ENCODE assay signal across 34 cellular contexts in the genomic region with DNA sequence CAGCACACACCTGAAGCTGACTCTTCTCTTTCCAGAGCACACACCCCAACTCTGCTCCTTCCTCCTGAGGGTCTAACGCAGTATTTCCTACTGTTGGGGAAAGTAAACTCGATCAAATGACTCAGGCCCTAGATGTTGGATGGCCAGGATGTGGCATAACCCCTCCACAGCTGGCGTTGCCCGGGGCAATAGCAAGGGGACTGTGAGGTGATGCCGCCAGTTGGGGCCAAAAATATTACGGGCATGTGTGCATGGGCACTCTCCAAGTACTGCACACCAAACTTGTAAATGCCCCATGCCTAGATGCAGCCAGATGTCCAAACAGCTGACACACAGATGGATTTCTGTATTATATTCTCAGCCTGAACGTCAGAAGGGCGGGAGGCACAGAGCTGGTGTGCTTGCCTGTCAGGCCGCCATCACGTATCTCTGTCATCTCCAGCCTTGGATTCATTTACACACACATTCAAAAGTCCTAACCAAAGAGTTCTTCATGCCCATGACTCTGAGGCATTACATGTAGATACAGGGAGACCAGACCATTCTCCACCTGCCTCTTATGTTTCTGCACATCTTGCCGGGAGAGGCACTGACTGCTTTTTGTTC.
"Had no signal": no experiment of that assay in that cellular context is flagged by ENCODE, and none has a peak within 500 bp of the region (broad histone marks: within the 10 kb centered on the region; RNA-seq: fewer than 3 reads in every experiment).

No MANE protein-coding gene starts in this region.

- H3K27me3 Mint-ChIP-seq: activated B cell treated with CpG ODN at 0.5 μM for 24 hours; activated CD4-positive, alpha-beta memory T cell treated with anti-CD3 and anti-CD28 coated beads, Interleukin-2, amount 10 ng/mL, durations not matched to agents 7 days and 5 days; activated naive CD4-positive, alpha-beta T cell treated with anti-CD3 and anti-CD28 coated beads, Interleukin-2, amount 10 ng/mL, durations not matched to agents 7 days and 5 days; activated naive CD8-positive, alpha-beta T cell treated with anti-CD3 and anti-CD28 coated beads, Interleukin-2, amount 10 ng/mL, durations not matched to agents 7 days and 5 days; activated T-cell treated with anti-CD3 and anti-CD28 coated beads, Interleukin-2, amount 50 U/mL, for 24 hours; brain; T-helper 17 cell had no signal

- H3K79me2 ChIP-seq: hepatocyte had no signal

- H2AFZ ChIP-seq: hepatocyte had no signal

- H3K27ac ChIP-seq: ascending aorta, breast epithelium, cardiac muscle cell, colonic mucosa, dorsolateral prefrontal cortex, gastrocnemius medialis, heart left ventricle, hepatocyte, WERI-Rb-1 had no signal

- H3K9me3 Mint-ChIP-seq: activated B cell treated with CpG ODN at 0.5 μM for 24 hours; activated CD4-positive, alpha-beta memory T cell treated with anti-CD3 and anti-CD28 coated beads, Interleukin-2, amount 10 ng/mL, durations not matched to agents 7 days and 5 days; activated naive CD4-positive, alpha-beta T cell treated with anti-CD3 and anti-CD28 coated beads, Interleukin-2, amount 10 ng/mL, durations not matched to agents 7 days and 5 days; activated naive CD4-positive, alpha-beta T cell treated with anti-CD3 and anti-CD28 coated beads, Interleukin-2, amount 50 U/mL, for 72 hours; activated naive CD8-positive, alpha-beta T cell treated with anti-CD3 and anti-CD28 coated beads, Interleukin-2, amount 10 ng/mL, durations not matched to agents 7 days and 5 days; activated T-cell treated with anti-CD3 and anti-CD28 coated beads, Interleukin-2, amount 50 U/mL, for 24 hours; activated T-cell treated with anti-CD3 and anti-CD28 coated beads, Interleukin-2, amount 50 U/mL, for 72 hours; brain; endodermal cell; T-helper 2 cell treated with Interferon-gamma antibody and Interleukin-4, amounts not matched to agents 5 μg/mL and 100 μg/mL, for 36 hours had no signal

- H3K36me3 ChIP-seq: ascending aorta, breast epithelium, cardiac muscle cell, colonic mucosa, gastrocnemius medialis, heart left ventricle, WERI-Rb-1 had no signal

- H3K4me1 Mint-ChIP-seq: activated B cell treated with CpG ODN at 0.5 μM for 24 hours; activated CD4-positive, alpha-beta memory T cell treated with anti-CD3 and anti-CD28 coated beads, Interleukin-2, amount 10 ng/mL, durations not matched to agents 7 days and 5 days; activated naive CD4-positive, alpha-beta T cell treated with anti-CD3 and anti-CD28 coated beads, Interleukin-2, amount 10 ng/mL, durations not matched to agents 7 days and 5 days; activated naive CD8-positive, alpha-beta T cell treated with anti-CD3 and anti-CD28 coated beads, Interleukin-2, amount 10 ng/mL, durations not matched to agents 7 days and 5 days; T-helper 17 cell had no signal

- H3K9me3 ChIP-seq: ascending aorta, breast epithelium, colonic mucosa, gastrocnemius medialis, heart left ventricle had no signal

- DNase-seq: activated B cell treated with CpG ODN at 0.5 μM for 24 hours; activated CD4-positive, alpha-beta memory T cell treated with anti-CD3 and anti-CD28 coated beads, Interleukin-2, amount 10 ng/mL, durations not matched to agents 7 days and 5 days; activated CD4-positive, alpha-beta T cell treated with anti-CD3 and anti-CD28 coated beads for 48 hours; activated CD4-positive, alpha-beta T cell treated with anti-CD3 and anti-CD28 coated beads, Interleukin-2, amount 50 U/mL, for 4 hours; activated CD8-positive, alpha-beta memory T cell treated with anti-CD3 and anti-CD28 coated beads, Interleukin-2, amount 50 U/mL, for 48 hours; activated gamma-delta T cell; activated naive CD4-positive, alpha-beta T cell; activated naive CD4-positive, alpha-beta T cell treated with anti-CD3 and anti-CD28 coated beads, Interleukin-2, amount 10 ng/mL, durations not matched to agents 7 days and 5 days; activated naive CD8-positive, alpha-beta T cell treated with anti-CD3 and anti-CD28 coated beads, Interleukin-2, amount 10 ng/mL, durations not matched to agents 7 days and 5 days; activated T-cell treated with anti-CD3 and anti-CD28 coated beads for 4 hours; activated T-cell treated with anti-CD3 and anti-CD28 coated beads, Interleukin-2, amount 50 U/mL, for 24 hours; activated T-cell treated with anti-CD3 and anti-CD28 coated beads, Interleukin-2, amount 50 U/mL, for 72 hours; central memory CD4-positive, alpha-beta T cell; cerebellar nuclear complex; colonic mucosa; dorsolateral prefrontal cortex; effector memory CD4-positive, alpha-beta T cell; endodermal cell; foreskin fibroblast; gastrocnemius medialis; glutamatergic neuron; heart left ventricle; T-helper 17 cell; T1000; WERI-Rb-1 had no signal

- H3K36me3 Mint-ChIP-seq: activated naive CD4-positive, alpha-beta T cell treated with anti-CD3 and anti-CD28 coated beads, Interleukin-2, amount 10 ng/mL, durations not matched to agents 7 days and 5 days; activated naive CD4-positive, alpha-beta T cell treated with anti-CD3 and anti-CD28 coated beads, Interleukin-2, amount 50 U/mL, for 72 hours; activated naive CD8-positive, alpha-beta T cell treated with anti-CD3 and anti-CD28 coated beads, Interleukin-2, amount 10 ng/mL, durations not matched to agents 7 days and 5 days; brain had no signal

- ATAC-seq: activated CD4-positive, CD25-positive, alpha-beta regulatory T cell treated with anti-CD3 and anti-CD28 coated beads, Interleukin-2, amount 50 U/mL, for 24 hours; activated naive CD4-positive, alpha-beta T cell treated with anti-CD3 and anti-CD28 coated beads, Interleukin-2, amount 50 U/mL, for 72 hours; activated T-cell treated with anti-CD3 and anti-CD28 coated beads, Interleukin-2, amount 50 U/mL, for 72 hours; esophagus mucosa; gastrocnemius medialis; heart left ventricle; T-helper 17 cell had no signal

- H3K27me3 ChIP-seq: ascending aorta, breast epithelium, cardiac muscle cell, colonic mucosa, gastrocnemius medialis, hepatocyte had no signal

- H3K4me3 ChIP-seq: ascending aorta, breast epithelium, cardiac muscle cell, colonic mucosa, dorsolateral prefrontal cortex, gastrocnemius medialis, heart left ventricle, hepatocyte had no signal

- H3K4me3 Mint-ChIP-seq: activated B cell treated with CpG ODN at 0.5 μM for 24 hours; activated CD4-positive, alpha-beta memory T cell treated with anti-CD3 and anti-CD28 coated beads, Interleukin-2, amount 10 ng/mL, durations not matched to agents 7 days and 5 days; activated naive CD4-positive, alpha-beta T cell treated with anti-CD3 and anti-CD28 coated beads, Interleukin-2, amount 10 ng/mL, durations not matched to agents 7 days and 5 days; activated naive CD8-positive, alpha-beta T cell treated with anti-CD3 and anti-CD28 coated beads, Interleukin-2, amount 10 ng/mL, durations not matched to agents 7 days and 5 days; activated T-cell treated with anti-CD3 and anti-CD28 coated beads, Interleukin-2, amount 50 U/mL, for 24 hours; activated T-cell treated with anti-CD3 and anti-CD28 coated beads, Interleukin-2, amount 50 U/mL, for 72 hours; brain; endodermal cell; T-helper 17 cell; T-helper 2 cell treated with Interferon-gamma antibody and Interleukin-4, amounts not matched to agents 5 μg/mL and 100 μg/mL, for 36 hours had no signal

- H3K27ac Mint-ChIP-seq: activated B cell treated with CpG ODN at 0.5 μM for 24 hours; activated CD4-positive, alpha-beta memory T cell treated with anti-CD3 and anti-CD28 coated beads, Interleukin-2, amount 10 ng/mL, durations not matched to agents 7 days and 5 days; activated naive CD4-positive, alpha-beta T cell treated with anti-CD3 and anti-CD28 coated beads, Interleukin-2, amount 10 ng/mL, durations not matched to agents 7 days and 5 days; activated naive CD4-positive, alpha-beta T cell treated with anti-CD3 and anti-CD28 coated beads, Interleukin-2, amount 50 U/mL, for 72 hours; activated naive CD8-positive, alpha-beta T cell treated with anti-CD3 and anti-CD28 coated beads, Interleukin-2, amount 10 ng/mL, durations not matched to agents 7 days and 5 days; activated T-cell treated with anti-CD3 and anti-CD28 coated beads, Interleukin-2, amount 50 U/mL, for 24 hours; activated T-cell treated with anti-CD3 and anti-CD28 coated beads, Interleukin-2, amount 50 U/mL, for 72 hours; endodermal cell; T-helper 17 cell; T-helper 2 cell treated with Interferon-gamma antibody and Interleukin-4, amounts not matched to agents 5 μg/mL and 100 μg/mL, for 36 hours had no signal

- H3K4me2 ChIP-seq: hepatocyte had no signal

- H3K4me1 ChIP-seq: ascending aorta, breast epithelium, colonic mucosa, gastrocnemius medialis, heart left ventricle had no signal
